ENCODE assay signal across 1 cellular context in the genomic region with DNA sequence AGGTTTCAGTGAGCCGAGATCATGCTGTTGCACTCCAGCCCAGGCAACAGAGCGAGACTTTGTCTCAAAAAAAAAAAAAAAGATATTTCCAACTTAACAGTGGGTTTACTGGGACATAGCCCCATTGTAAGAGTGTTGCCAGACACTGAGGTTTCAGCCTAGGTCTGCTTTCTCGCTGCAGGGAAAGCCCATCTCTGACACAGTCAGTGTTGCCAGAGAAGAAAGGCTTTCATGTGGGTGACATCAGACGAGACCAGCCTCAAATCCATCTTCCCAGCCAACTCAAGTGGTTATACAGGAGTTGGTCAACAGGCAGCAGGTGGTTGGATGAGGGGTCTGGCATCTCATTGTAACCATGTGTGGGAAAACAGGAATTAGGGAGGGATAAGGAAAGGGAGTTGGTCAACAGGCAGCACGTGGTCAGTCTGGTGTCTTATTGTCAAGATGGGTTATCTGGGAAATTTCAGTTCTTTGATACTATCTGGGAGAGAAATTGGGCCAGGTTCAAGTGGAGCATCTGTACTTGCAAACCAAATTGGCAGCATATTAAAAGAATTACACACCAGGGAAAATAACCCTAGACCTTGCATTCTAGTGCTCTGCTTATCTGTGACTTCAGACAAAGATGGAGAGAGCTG.
TF ChIP-seq lines count a peak whose summit lies in the region.

No MANE protein-coding gene starts in this region.

TF ChIP-seq in SK-N-SH, 30 proteins besides CTCF, POLR2A, EP300 and RAD21 (continued from another document):
- TF ChIP-seq POLR2AphosphoS5 (IDR thresholded peaks at IDR 0.05; ENCODE audit: low read depth, low read length) (no peak), ELF1 (IDR thresholded peaks at IDR 0.05) (no peak), MXI1 (IDR thresholded peaks at IDR 0.05; ENCODE audit: low read depth, low read length) (peak; percentile 90; the same call in 1 of the 2 replicates), RCOR1 (IDR thresholded peaks at IDR 0.05; ENCODE audit: low read length) (peak; percentile 91; the same call in 1 of the 2 replicates), SIN3A (IDR thresholded peaks at IDR 0.05; ENCODE audit: borderline replicate concordance, low read depth, low read length) (no peak), GATA2 (CRISPR knock-in tag; IDR thresholded peaks at IDR 0.05) (no peak; the same call in 1 of the 2 replicates), YY1 (IDR thresholded peaks at IDR 0.05; ENCODE audit: low read depth) (no peak), MAX (IDR thresholded peaks at IDR 0.05; ENCODE audit: low read depth) (0 out of 2 replicates have a peak, but pooled peaks have one; percentile 18), EZH2phosphoT487 (IDR thresholded peaks at IDR 0.05; ENCODE audit: borderline replicate concordance, low read depth) (no peak), JUND (IDR thresholded peaks at IDR 0.05) (no peak), FOSL2 (IDR thresholded peaks at IDR 0.05; ENCODE audit: borderline replicate concordance, low read depth) (no peak), FOXM1 (IDR thresholded peaks at IDR 0.05; ENCODE audit: low read depth) (no peak), RXRA (IDR thresholded peaks at IDR 0.05; ENCODE audit: borderline replicate concordance, low read depth) (no peak), FOXJ3 (CRISPR knock-in tag; IDR thresholded peaks at IDR 0.05) (0 out of 2 replicates have a peak, but pooled peaks have one; percentile 31), MEF2A (IDR thresholded peaks at IDR 0.05; ENCODE audit: borderline replicate concordance, low read depth) (no peak), RFX5 (IDR thresholded peaks at IDR 0.05; ENCODE audit: low read length) (no peak), TEAD4 (IDR thresholded peaks at IDR 0.05; ENCODE audit: borderline replicate concordance, insufficient read depth) (no peak), SMC3 (IDR thresholded peaks at IDR 0.05; ENCODE audit: low read depth, low read length) (no peak), CHD2 (IDR thresholded peaks at IDR 0.05; ENCODE audit: low read length, partially characterized antibody) (peak; percentile 35), TCF12 (IDR thresholded peaks at IDR 0.05) (peak; percentile 75)
- TF ChIP-seq, protein P1, sequence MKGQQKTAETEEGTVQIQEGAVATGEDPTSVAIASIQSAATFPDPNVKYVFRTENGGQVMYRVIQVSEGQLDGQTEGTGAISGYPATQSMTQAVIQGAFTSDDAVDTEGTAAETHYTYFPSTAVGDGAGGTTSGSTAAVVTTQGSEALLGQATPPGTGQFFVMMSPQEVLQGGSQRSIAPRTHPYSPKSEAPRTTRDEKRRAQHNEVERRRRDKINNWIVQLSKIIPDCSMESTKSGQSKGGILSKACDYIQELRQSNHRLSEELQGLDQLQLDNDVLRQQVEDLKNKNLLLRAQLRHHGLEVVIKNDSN (IDR thresholded peaks at IDR 0.05; ENCODE audit: borderline replicate concordance, low read depth): peak; percentile 57; the same call in 1 of the 2 replicates
- TF ChIP-seq, protein P2, sequence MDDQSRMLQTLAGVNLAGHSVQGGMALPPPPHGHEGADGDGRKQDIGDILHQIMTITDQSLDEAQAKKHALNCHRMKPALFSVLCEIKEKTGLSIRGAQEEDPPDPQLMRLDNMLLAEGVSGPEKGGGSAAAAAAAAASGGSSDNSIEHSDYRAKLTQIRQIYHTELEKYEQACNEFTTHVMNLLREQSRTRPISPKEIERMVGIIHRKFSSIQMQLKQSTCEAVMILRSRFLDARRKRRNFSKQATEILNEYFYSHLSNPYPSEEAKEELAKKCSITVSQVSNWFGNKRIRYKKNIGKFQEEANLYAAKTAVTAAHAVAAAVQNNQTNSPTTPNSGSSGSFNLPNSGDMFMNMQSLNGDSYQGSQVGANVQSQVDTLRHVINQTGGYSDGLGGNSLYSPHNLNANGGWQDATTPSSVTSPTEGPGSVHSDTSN (IDR thresholded peaks at IDR 0.05): no peak
- TF ChIP-seq, protein P3, sequence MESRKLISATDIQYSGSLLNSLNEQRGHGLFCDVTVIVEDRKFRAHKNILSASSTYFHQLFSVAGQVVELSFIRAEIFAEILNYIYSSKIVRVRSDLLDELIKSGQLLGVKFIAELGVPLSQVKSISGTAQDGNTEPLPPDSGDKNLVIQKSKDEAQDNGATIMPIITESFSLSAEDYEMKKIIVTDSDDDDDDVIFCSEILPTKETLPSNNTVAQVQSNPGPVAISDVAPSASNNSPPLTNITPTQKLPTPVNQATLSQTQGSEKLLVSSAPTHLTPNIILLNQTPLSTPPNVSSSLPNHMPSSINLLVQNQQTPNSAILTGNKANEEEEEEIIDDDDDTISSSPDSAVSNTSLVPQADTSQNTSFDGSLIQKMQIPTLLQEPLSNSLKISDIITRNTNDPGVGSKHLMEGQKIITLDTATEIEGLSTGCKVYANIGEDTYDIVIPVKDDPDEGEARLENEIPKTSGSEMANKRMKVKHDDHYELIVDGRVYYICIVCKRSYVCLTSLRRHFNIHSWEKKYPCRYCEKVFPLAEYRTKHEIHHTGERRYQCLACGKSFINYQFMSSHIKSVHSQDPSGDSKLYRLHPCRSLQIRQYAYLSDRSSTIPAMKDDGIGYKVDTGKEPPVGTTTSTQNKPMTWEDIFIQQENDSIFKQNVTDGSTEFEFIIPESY (IDR thresholded peaks at IDR 0.05; ENCODE audit: borderline replicate concordance, low read depth): no peak
